Comparison of ENCODE assay signal across 5 cellular contexts in the genomic region with DNA sequence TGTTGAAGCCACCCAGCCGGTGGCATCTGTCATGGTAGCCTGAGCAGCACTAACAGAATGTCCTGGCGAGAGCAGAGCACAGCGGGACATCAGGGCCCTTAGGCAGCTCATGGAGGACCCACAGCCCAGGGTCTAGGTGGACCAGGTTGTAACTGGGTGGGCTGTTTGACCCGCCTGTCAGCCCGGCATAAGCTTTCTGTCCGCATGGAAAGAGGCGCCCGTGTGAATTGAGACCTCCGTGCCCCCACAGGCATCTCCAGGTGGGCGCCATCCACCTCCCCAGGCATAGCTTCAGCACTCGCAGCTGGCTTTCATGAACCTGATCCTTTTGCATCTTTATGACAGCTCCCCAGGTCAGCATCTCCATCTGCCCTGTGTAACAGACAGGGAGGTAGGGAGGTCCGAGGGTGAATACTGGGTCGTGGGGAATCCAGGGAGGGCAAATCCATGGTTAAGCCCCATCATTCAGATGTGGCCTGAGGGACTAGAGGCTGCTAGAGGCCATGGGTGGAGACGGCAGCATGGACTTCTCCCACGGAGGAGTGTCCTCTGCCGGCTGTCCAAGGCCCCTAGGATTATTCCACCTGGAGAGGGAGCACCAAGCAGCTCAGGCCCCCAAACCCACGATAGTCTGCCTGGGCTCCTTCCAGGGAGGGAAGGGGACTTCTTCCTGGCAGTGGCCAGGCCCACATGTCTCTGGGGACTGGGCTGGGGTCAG.
"Had no signal": no experiment of that assay in that cellular context is flagged by ENCODE, and none has a peak within 500 bp of the region (broad histone marks: within the 10 kb centered on the region; RNA-seq: fewer than 3 reads in every experiment).

No MANE protein-coding gene starts in this region.

- H3K27ac Mint-ChIP-seq: GM23338, H9 had no signal

- H3K4me2 ChIP-seq: GM23338 had no signal

- H3K9me3 Mint-ChIP-seq: GM23338 had no signal

- H3K4me3 ChIP-seq: GM23338 had no signal

- H3K4me3 Mint-ChIP-seq: GM23338, H9 had no signal

- DNase-seq: H9, HCEC 1CT, IMR-90, KBM-7 had no signal
